In the genomic region with DNA sequence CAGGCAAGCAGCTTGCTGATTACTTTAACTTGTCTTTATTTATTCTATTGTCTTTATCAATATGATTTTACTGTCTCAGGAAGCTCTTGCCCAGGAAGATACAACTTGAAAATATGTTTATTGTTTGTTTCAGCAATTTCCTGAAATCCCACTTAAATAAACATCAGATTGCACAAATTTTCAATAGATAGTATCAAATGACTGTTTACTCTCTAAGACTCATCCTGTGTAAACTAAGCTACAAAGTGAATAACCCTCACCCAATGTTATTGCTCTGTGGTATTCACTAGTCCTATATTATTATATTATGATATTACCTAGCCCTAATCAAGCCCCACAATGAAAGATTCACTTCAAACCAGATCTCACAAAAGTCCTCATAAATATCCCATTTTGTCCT, we compare ENCODE assay signal across 21 cellular contexts.
"Had no signal": no experiment of that assay in that cellular context is flagged by ENCODE, and none has a peak within 500 bp of the region (broad histone marks: within the 10 kb centered on the region; RNA-seq: fewer than 3 reads in every experiment).

No MANE protein-coding gene starts in this region.

- H2AFZ ChIP-seq: hepatocyte, parathyroid adenoma had no signal

- FAIRE-seq: small intestine, urothelium cell line had no signal

- H3K27ac ChIP-seq: gastrocnemius medialis, heart left ventricle, hepatocyte, left lung, neural progenitor cell, parathyroid adenoma, right lobe of liver, thoracic aorta, tibial nerve, upper lobe of left lung had no signal

- H3K9me3 ChIP-seq: gastrocnemius medialis, heart left ventricle, left lung, right lobe of liver, thoracic aorta, tibial nerve, upper lobe of left lung had no signal

- H3K79me2 ChIP-seq: hepatocyte, parathyroid adenoma had no signal

- H3K4me3 ChIP-seq: gastrocnemius medialis, heart left ventricle, hepatocyte, left lung, neural progenitor cell, right lobe of liver, thoracic aorta, tibial nerve, upper lobe of left lung had no signal

- ATAC-seq: effector memory CD8-positive, alpha-beta T cell; gastrocnemius medialis; heart left ventricle; left cardiac atrium; left lung; naive thymus-derived CD4-positive, alpha-beta T cell; stimulated activated naive B cell treated with anti-CD40 and anti-IgM and Interleukin-4, amounts not matched to agents 10 μg/mL and 1 μg/mL and 100 μg/mL, for 72 hours had no signal

- DNase-seq: cortex of kidney; effector memory CD8-positive, alpha-beta T cell; gastrocnemius medialis; heart left ventricle; left cardiac atrium; left lung; mesendoderm; midbrain; naive thymus-derived CD4-positive, alpha-beta T cell; right lobe of liver; small intestine; stimulated activated CD4-positive, alpha-beta T cell treated with anti-CD3 and anti-CD28 coated beads, Interleukin-15, amount 100 ng/mL, for 24 hours; stimulated activated CD4-positive, alpha-beta T cell treated with anti-CD3 and anti-CD28 coated beads, Interleukin-2, amount 100 ng/mL, for 48 hours; stimulated activated naive B cell treated with anti-CD40 and anti-IgM and Interleukin-4, amounts not matched to agents 10 μg/mL and 1 μg/mL and 100 μg/mL, for 72 hours; upper lobe of left lung had no signal

- H3K4me1 ChIP-seq: gastrocnemius medialis, heart left ventricle, left lung, parathyroid adenoma, tibial nerve, upper lobe of left lung had no signal

- H3K27me3 ChIP-seq: gastrocnemius medialis, hepatocyte, left lung, neural progenitor cell, right lobe of liver, upper lobe of left lung had no signal

- H3K9ac ChIP-seq: neural progenitor cell, parathyroid adenoma had no signal

- H3K4me2 ChIP-seq: hepatocyte had no signal

- H3K36me3 ChIP-seq: gastrocnemius medialis, heart left ventricle, left lung, neural progenitor cell, right lobe of liver, thoracic aorta, tibial nerve, upper lobe of left lung had no signal
